Comparison of ENCODE assay signal across 13 cellular contexts in the genomic region with DNA sequence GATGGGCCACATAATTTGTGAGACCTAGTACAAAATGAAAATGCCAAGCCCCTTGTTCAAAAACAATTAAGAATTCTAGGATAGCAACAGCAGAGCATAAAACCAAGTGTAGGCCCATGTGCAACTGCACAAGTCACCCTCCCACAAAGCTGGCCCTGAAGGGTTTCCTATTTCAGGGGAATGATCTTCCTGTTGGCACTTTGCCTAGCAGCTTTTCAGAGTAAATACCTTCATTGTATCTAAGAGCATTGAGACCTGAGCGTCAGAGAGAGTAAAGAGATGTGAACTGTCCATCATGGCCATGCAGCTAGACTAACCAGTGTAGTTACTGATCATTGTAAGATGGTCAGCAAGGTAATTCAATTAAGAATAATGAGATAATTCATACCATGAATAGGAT.
DNase-seq lines count a peak whose midpoint lies in the region; ATAC-seq, FAIRE-seq and TF ChIP-seq lines count a peak whose summit lies in the region.
"Had no signal": no experiment of that assay in that cellular context is flagged by ENCODE, and none has a peak within 500 bp of the region (broad histone marks: within the 10 kb centered on the region; RNA-seq: fewer than 3 reads in every experiment).

No MANE protein-coding gene starts in this region.

- TF ChIP-seq RAD21 in A549 (conservative IDR thresholded peaks at IDR 0.05 in 1 of 2, IDR thresholded peaks at IDR 0.05 in 1 of 2) = no peak

- H3K9me3 ChIP-seq in A549 (no peaks in the 10 kb centered on the region), colonic mucosa (no peaks in the 10 kb centered on the region)
- H3K9me3 ChIP-seq: testis had no signal

- POLR2A ChIA-PET in A549 (lab: Yijun Ruan, JAX) = no interaction called here
- POLR2A ChIA-PET in activated CD8-positive, alpha-beta T cell treated with anti-CD3 and anti-CD28 coated beads, Interleukin-2, amount 10 ng/mL, durations not matched to agents 7 days and 5 days (lab: Charles Lee) = no interaction called here
- POLR2A ChIA-PET in activated CD4-positive, alpha-beta memory T cell treated with anti-CD3 and anti-CD28 coated beads for 36 hours (lab: Charles Lee) = no interaction called here

- H3K27me3 Mint-ChIP-seq in activated CD8-positive, alpha-beta T cell treated with anti-CD3 and anti-CD28 coated beads, Interleukin-2, amount 10 ng/mL, durations not matched to agents 7 days and 5 days (ENCODE audit: low read depth) = no peaks in the 10 kb centered on the region
- no peaks in the 10 kb centered on the region for H3K27me3 Mint-ChIP-seq in activated CD4-positive, alpha-beta memory T cell treated with anti-CD3 and anti-CD28 coated beads for 36 hours
- no peaks in the 10 kb centered on the region for H3K27me3 Mint-ChIP-seq in effector memory CD8-positive, alpha-beta T cell

- H3K27ac Mint-ChIP-seq in activated CD8-positive, alpha-beta T cell treated with anti-CD3 and anti-CD28 coated beads, Interleukin-2, amount 10 ng/mL, durations not matched to agents 7 days and 5 days = no peak overlapping the region
- no peak overlapping the region for H3K27ac Mint-ChIP-seq in activated CD4-positive, alpha-beta memory T cell treated with anti-CD3 and anti-CD28 coated beads for 36 hours
- no peak overlapping the region for H3K27ac Mint-ChIP-seq in effector memory CD8-positive, alpha-beta T cell
- H3K27ac Mint-ChIP-seq: activated naive CD4-positive, alpha-beta T cell treated with anti-CD3 and anti-CD28 coated beads for 36 hours had no signal

- no peak overlapping the region for H3K4me3 Mint-ChIP-seq in activated CD8-positive, alpha-beta T cell treated with anti-CD3 and anti-CD28 coated beads, Interleukin-2, amount 10 ng/mL, durations not matched to agents 7 days and 5 days
- no peak overlapping the region for H3K4me3 Mint-ChIP-seq in activated CD4-positive, alpha-beta memory T cell treated with anti-CD3 and anti-CD28 coated beads for 36 hours
- no peak overlapping the region for H3K4me3 Mint-ChIP-seq in effector memory CD8-positive, alpha-beta T cell
- H3K4me3 Mint-ChIP-seq: activated naive CD4-positive, alpha-beta T cell treated with anti-CD3 and anti-CD28 coated beads for 36 hours had no signal

- H3K4me1 ChIP-seq in A549 (peaks cover 13% of the 10 kb centered on the region; the same call in 2 of the 3 replicates), colonic mucosa (no peaks in the 10 kb centered on the region)
- H3K4me1 ChIP-seq: testis had no signal

- no peaks in the 10 kb centered on the region for H3K27me3 ChIP-seq in colonic mucosa
- H3K27me3 ChIP-seq: testis had no signal

- H3K27ac ChIP-seq in A549 = no peak overlapping the region
- no peak overlapping the region for H3K27ac ChIP-seq in colonic mucosa
- H3K27ac ChIP-seq: testis had no signal

- H3K9me3 Mint-ChIP-seq in activated CD8-positive, alpha-beta T cell treated with anti-CD3 and anti-CD28 coated beads, Interleukin-2, amount 10 ng/mL, durations not matched to agents 7 days and 5 days (ENCODE audit: insufficient read depth) = no peaks in the 10 kb centered on the region
- no peaks in the 10 kb centered on the region for H3K9me3 Mint-ChIP-seq in activated CD4-positive, alpha-beta memory T cell treated with anti-CD3 and anti-CD28 coated beads for 36 hours
- no peaks in the 10 kb centered on the region for H3K9me3 Mint-ChIP-seq in effector memory CD8-positive, alpha-beta T cell
- H3K9me3 Mint-ChIP-seq: activated naive CD4-positive, alpha-beta T cell treated with anti-CD3 and anti-CD28 coated beads for 36 hours had no signal

- no peaks in the 10 kb centered on the region for H3K36me3 ChIP-seq in colonic mucosa

- TF ChIP-seq POLR2A in A549 (IDR thresholded peaks at IDR 0.05; ENCODE audit: low read length) = no peak

- no peak overlapping the region for H3K9ac ChIP-seq in colonic mucosa (ENCODE audit: low read depth in 2 of 2, low read length in 2 of 2)

- DNase-seq in A549 (ENCODE audit: low read depth in 1 of 2, low spot score in 1 of 2) = peak in 1 of 2 experiments; percentile 22
- peak; percentile 2 for DNase-seq in NCI-H1048 (lab: John Stamatoyannopoulos, UW)
- peak; percentile 48 for DNase-seq in NCI-H510A (lab: John Stamatoyannopoulos, UW)
- DNase-seq in colonic mucosa = peak; percentile 16
- DNase-seq in activated CD8-positive, alpha-beta T cell treated with anti-CD3 and anti-CD28 coated beads, Interleukin-2, amount 10 ng/mL, durations not matched to agents 7 days and 5 days = no peak
- DNase-seq in activated CD4-positive, alpha-beta memory T cell treated with anti-CD3 and anti-CD28 coated beads for 36 hours = no peak
- no peak for DNase-seq in effector memory CD8-positive, alpha-beta T cell
- DNase-seq: activated naive CD4-positive, alpha-beta T cell treated with anti-CD3 and anti-CD28 coated beads for 36 hours; mesenchymal stem cell; SW 1271; testis had no signal

- CTCF ChIA-PET in A549 (lab: Yijun Ruan, JAX) = interaction anchor here (1.0 to 2.8 kb wide), 2 partner anchors 7 to 958 kb away, joined by 4 to 9 read pairs; no protein-coding TSS in a partner anchor
- CTCF ChIA-PET in activated CD8-positive, alpha-beta T cell treated with anti-CD3 and anti-CD28 coated beads, Interleukin-2, amount 10 ng/mL, durations not matched to agents 7 days and 5 days (lab: Charles Lee) = no interaction called here
- CTCF ChIA-PET in activated CD4-positive, alpha-beta memory T cell treated with anti-CD3 and anti-CD28 coated beads for 36 hours (lab: Charles Lee) = no interaction called here

- no peak overlapping the region for H3K4me3 ChIP-seq in A549
- no peak overlapping the region for H3K4me3 ChIP-seq in colonic mucosa
- H3K4me3 ChIP-seq: testis had no signal

- H3K4me2 ChIP-seq in A549 = no peak overlapping the region

- intact Hi-C loops in colonic mucosa (cut with DNase I) = no loop called here
- intact Hi-C loops in activated CD4-positive, alpha-beta memory T cell treated with anti-CD3 and anti-CD28 coated beads for 36 hours (cut with micrococcal nuclease) = no loop called here

- TF ChIP-seq EP300 in A549 (IDR thresholded peaks at IDR 0.05) = no peak

- 50% methylated on average over 1 of the region's 1 CpG for WGBS in A549 (ENCODE audit: missing lambda C conversion rate)

- no peaks in the 10 kb centered on the region for H3K36me3 Mint-ChIP-seq in activated CD8-positive, alpha-beta T cell treated with anti-CD3 and anti-CD28 coated beads, Interleukin-2, amount 10 ng/mL, durations not matched to agents 7 days and 5 days (ENCODE audit: low read depth)
- no peaks in the 10 kb centered on the region for H3K36me3 Mint-ChIP-seq in activated CD4-positive, alpha-beta memory T cell treated with anti-CD3 and anti-CD28 coated beads for 36 hours
- no peaks in the 10 kb centered on the region for H3K36me3 Mint-ChIP-seq in effector memory CD8-positive, alpha-beta T cell (ENCODE audit: insufficient read depth)

- ATAC-seq in A549 (no peak), GM21528 (IDR thresholded peaks at IDR 0.05; ENCODE audit: low FRiP score, unreplicated experiment) (no peak)
- ATAC-seq in activated CD8-positive, alpha-beta T cell treated with anti-CD3 and anti-CD28 coated beads, Interleukin-2, amount 10 ng/mL, durations not matched to agents 7 days and 5 days = no peak
- no peak for ATAC-seq in effector memory CD8-positive, alpha-beta T cell (replicated peaks)

- H3K4me1 Mint-ChIP-seq in activated CD8-positive, alpha-beta T cell treated with anti-CD3 and anti-CD28 coated beads, Interleukin-2, amount 10 ng/mL, durations not matched to agents 7 days and 5 days (ENCODE audit: low read depth) = no peaks in the 10 kb centered on the region
- H3K4me1 Mint-ChIP-seq in activated CD4-positive, alpha-beta memory T cell treated with anti-CD3 and anti-CD28 coated beads for 36 hours (ENCODE audit: low read depth) = no peaks in the 10 kb centered on the region
- no peaks in the 10 kb centered on the region for H3K4me1 Mint-ChIP-seq in effector memory CD8-positive, alpha-beta T cell (ENCODE audit: low read depth in 2 of 2)

- TF ChIP-seq CTCF in A549 (IDR thresholded peaks at IDR 0.05) (no peak), colonic mucosa (IDR thresholded peaks at IDR 0.05) (no peak)

- FAIRE-seq in A549 (lab: Jason Lieb, UNC) = peak; percentile 28
- FAIRE-seq: HTR-8/SVneo had no signal

TF ChIP-seq in A549, 52 proteins besides CTCF, POLR2A, EP300 and RAD21 (continues in another document):
- TF ChIP-seq TFCP2L1 (CRISPR knock-in tag; IDR thresholded peaks at IDR 0.05) (no peak), ZC3H11A (IDR thresholded peaks at IDR 0.05) (no peak), SREBF2 (IDR thresholded peaks at IDR 0.05) (no peak), PHF8 (IDR thresholded peaks at IDR 0.05; ENCODE audit: borderline replicate concordance, low read depth) (no peak), FOSL2 (IDR thresholded peaks at IDR 0.05) (no peak), FOSL2 (CRISPR knock-in tag; IDR thresholded peaks at IDR 0.05) (no peak), CHD4 (IDR thresholded peaks at IDR 0.05; ENCODE audit: borderline replicate concordance) (no peak), RFX5 (IDR thresholded peaks at IDR 0.05) (no peak), HDAC2 (IDR thresholded peaks at IDR 0.05) (no peak), ZNF302 (CRISPR knock-in tag; IDR thresholded peaks at IDR 0.05) (no peak)
- TF ChIP-seq, protein P1, sequence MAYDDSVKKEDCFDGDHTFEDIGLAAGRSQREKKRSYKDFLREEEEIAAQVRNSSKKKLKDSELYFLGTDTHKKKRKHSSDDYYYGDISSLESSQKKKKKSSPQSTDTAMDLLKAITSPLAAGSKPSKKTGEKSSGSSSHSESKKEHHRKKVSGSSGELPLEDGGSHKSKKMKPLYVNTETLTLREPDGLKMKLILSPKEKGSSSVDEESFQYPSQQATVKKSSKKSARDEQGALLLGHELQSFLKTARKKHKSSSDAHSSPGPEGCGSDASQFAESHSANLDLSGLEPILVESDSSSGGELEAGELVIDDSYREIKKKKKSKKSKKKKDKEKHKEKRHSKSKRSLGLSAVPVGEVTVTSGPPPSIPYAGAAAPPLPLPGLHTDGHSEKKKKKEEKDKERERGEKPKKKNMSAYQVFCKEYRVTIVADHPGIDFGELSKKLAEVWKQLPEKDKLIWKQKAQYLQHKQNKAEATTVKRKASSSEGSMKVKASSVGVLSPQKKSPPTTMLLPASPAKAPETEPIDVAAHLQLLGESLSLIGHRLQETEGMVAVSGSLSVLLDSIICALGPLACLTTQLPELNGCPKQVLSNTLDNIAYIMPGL (CRISPR knock-in tag; IDR thresholded peaks at IDR 0.05; ENCODE audit: borderline replicate concordance) = no peak
- TF ChIP-seq, protein P2, sequence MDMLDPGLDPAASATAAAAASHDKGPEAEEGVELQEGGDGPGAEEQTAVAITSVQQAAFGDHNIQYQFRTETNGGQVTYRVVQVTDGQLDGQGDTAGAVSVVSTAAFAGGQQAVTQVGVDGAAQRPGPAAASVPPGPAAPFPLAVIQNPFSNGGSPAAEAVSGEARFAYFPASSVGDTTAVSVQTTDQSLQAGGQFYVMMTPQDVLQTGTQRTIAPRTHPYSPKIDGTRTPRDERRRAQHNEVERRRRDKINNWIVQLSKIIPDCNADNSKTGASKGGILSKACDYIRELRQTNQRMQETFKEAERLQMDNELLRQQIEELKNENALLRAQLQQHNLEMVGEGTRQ (IDR thresholded peaks at IDR 0.05) = no peak

Comparison
In these comparisons a context has a peak if more than half of its experiments do, and no peak if none do; other contexts are left out.
1. DNase-seq: peak in NCI-H1048 (single experiment), NCI-H510A (single experiment) and colonic mucosa (single experiment); none in activated CD8-positive, alpha-beta T cell treated with anti-CD3 and anti-CD28 coated beads, Interleukin-2, amount 10 ng/mL, durations not matched to agents 7 days and 5 days (single experiment), activated CD4-positive, alpha-beta memory T cell treated with anti-CD3 and anti-CD28 coated beads for 36 hours (single experiment) and effector memory CD8-positive, alpha-beta T cell (0 of 3).